In the genomic region with DNA sequence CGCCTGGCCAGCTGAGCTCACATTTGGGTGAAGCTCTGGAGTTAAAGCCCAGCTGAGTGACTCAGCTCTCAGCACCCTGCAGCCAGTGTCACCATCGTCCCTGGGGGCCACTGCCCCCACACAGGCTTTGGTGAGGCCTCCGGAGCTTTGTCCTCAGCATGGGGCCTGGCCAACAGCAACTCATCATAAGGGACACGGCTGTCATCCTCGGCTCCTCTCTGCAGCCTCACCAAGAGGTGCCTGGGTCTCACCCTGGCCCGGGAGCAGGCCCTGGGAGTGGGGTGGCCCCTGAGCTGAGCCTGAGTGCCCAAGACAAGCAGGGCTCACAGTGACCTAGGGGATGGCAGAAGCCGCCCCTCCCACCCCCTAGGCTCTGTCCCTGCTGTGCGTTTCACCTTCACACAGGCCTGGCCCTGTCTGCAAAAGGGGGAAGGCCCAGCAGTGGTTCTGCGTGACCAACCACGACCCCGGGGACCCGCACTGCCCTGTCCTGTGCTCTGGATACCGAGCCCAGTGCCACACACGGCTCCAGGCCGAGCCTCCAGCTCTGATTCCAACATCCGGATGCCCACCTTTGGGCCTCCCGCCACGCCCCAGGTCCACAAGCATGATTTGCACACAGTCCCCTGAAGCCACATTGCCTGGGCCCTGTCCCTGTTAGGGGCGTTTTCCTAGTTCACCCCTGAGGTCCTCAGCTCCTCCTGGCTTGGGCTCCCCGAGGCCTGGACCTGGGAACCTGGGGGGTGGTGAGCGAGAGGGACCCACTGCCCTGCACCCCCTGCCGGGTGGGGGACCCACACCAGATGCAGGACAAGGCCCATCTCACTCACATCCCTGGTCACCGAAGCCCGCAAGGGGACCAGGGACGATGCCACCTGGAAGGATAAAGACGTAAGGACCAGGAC, we compare ENCODE assay signal across 1 cellular context.
TF ChIP-seq lines count a peak whose summit lies in the region.

No MANE protein-coding gene starts in this region.

TF ChIP-seq in H1, 55 proteins besides CTCF, POLR2A, EP300 and RAD21:
- TF ChIP-seq EZH2 (IDR thresholded peaks at IDR 0.05; ENCODE audit: low read depth, low read length, severe bottlenecking): no peak
- no peak for TF ChIP-seq SIX5 (IDR thresholded peaks at IDR 0.05; ENCODE audit: low read depth, low read length)
- TF ChIP-seq KDM4A (IDR thresholded peaks at IDR 0.05; ENCODE audit: low read depth, low read length, severe bottlenecking): no peak
- no peak for TF ChIP-seq SP4 (IDR thresholded peaks at IDR 0.05; ENCODE audit: low read length)
- no peak for TF ChIP-seq CEBPB (IDR thresholded peaks at IDR 0.05; ENCODE audit: low read depth, low read length)
- TF ChIP-seq JUND (IDR thresholded peaks at IDR 0.05; ENCODE audit: low read length): no peak
- TF ChIP-seq, protein P1, sequence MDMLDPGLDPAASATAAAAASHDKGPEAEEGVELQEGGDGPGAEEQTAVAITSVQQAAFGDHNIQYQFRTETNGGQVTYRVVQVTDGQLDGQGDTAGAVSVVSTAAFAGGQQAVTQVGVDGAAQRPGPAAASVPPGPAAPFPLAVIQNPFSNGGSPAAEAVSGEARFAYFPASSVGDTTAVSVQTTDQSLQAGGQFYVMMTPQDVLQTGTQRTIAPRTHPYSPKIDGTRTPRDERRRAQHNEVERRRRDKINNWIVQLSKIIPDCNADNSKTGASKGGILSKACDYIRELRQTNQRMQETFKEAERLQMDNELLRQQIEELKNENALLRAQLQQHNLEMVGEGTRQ (IDR thresholded peaks at IDR 0.05; ENCODE audit: low read length): no peak
- TF ChIP-seq, protein P2, sequence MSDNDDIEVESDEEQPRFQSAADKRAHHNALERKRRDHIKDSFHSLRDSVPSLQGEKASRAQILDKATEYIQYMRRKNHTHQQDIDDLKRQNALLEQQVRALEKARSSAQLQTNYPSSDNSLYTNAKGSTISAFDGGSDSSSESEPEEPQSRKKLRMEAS (IDR thresholded peaks at IDR 0.05): no peak
- TF ChIP-seq CHD2 (IDR thresholded peaks at IDR 0.05; ENCODE audit: low read length): no peak
- TF ChIP-seq KDM1A (IDR thresholded peaks at IDR 0.05; ENCODE audit: borderline replicate concordance, low read length): no peak
- TF ChIP-seq FOSL1 (IDR thresholded peaks at IDR 0.05; ENCODE audit: insufficient read depth, low read depth, low read length): no peak
- TF ChIP-seq KDM5A (IDR thresholded peaks at IDR 0.05; ENCODE audit: low read length): no peak
- no peak for TF ChIP-seq TAF7 (optimal IDR thresholded peaks at IDR 0.05; ENCODE audit: borderline replicate concordance, low read depth, low read length)
- TF ChIP-seq SUZ12 (IDR thresholded peaks at IDR 0.05; ENCODE audit: low read length): no peak
- TF ChIP-seq, protein P3, sequence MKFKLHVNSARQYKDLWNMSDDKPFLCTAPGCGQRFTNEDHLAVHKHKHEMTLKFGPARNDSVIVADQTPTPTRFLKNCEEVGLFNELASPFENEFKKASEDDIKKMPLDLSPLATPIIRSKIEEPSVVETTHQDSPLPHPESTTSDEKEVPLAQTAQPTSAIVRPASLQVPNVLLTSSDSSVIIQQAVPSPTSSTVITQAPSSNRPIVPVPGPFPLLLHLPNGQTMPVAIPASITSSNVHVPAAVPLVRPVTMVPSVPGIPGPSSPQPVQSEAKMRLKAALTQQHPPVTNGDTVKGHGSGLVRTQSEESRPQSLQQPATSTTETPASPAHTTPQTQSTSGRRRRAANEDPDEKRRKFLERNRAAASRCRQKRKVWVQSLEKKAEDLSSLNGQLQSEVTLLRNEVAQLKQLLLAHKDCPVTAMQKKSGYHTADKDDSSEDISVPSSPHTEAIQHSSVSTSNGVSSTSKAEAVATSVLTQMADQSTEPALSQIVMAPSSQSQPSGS (IDR thresholded peaks at IDR 0.05; ENCODE audit: low read length): no peak
- TF ChIP-seq CREB1 (IDR thresholded peaks at IDR 0.05): no peak
- TF ChIP-seq NRF1 (IDR thresholded peaks at IDR 0.05; ENCODE audit: low read depth, low read length): no peak
- TF ChIP-seq, protein P4, sequence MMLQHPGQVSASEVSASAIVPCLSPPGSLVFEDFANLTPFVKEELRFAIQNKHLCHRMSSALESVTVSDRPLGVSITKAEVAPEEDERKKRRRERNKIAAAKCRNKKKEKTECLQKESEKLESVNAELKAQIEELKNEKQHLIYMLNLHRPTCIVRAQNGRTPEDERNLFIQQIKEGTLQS (IDR thresholded peaks at IDR 0.05; ENCODE audit: insufficient read depth, low read depth, low read length): no peak
- no peak for TF ChIP-seq BCL11A (IDR thresholded peaks at IDR 0.05; ENCODE audit: low read depth in 2 of 2, low read length in 2 of 2)
TF ChIP-seq in H1: peak in this region for 0.
